In genomic region chr4:126737899-126738526, GRCh38 we compare ENCODE assay signal across 27 cellular contexts.
"Had no signal": no experiment of that assay in that cellular context is flagged by ENCODE, and none has a peak within 500 bp of the region (broad histone marks: within the 10 kb centered on the region; RNA-seq: fewer than 3 reads in every experiment).

No MANE protein-coding gene starts in this region.

- H3K9me3 ChIP-seq: neutrophil, pancreas, prostate gland, right lobe of liver, sigmoid colon, stomach, thoracic aorta, thyroid gland, tibial nerve, upper lobe of left lung, vagina had no signal

- H3K4me3 ChIP-seq: pancreas, prostate gland, right lobe of liver, sigmoid colon, stomach, thoracic aorta, thyroid gland, tibial nerve, upper lobe of left lung, vagina had no signal

- H3K36me3 Mint-ChIP-seq: natural killer cell treated with Interleukin-12 subunit alpha and Interleukin-12 subunit beta and Interleukin-15 and Interleukin-18, amount 100 ng/mL, for 72 hours; stimulated activated effector memory CD8-positive, alpha-beta T cell treated with anti-CD3 and anti-CD28 coated beads, Interleukin-12 subunit alpha, Interleukin-12 subunit beta, amount 100 ng/mL, for 72 hours; stimulated activated naive B cell treated with anti-CD40 and anti-IgM and Interleukin-4, amounts not matched to agents 10 μg/mL and 1 μg/mL and 100 μg/mL, for 72 hours had no signal

- H3K4me1 Mint-ChIP-seq: neural crest cell; stimulated activated effector memory CD8-positive, alpha-beta T cell treated with anti-CD3 and anti-CD28 coated beads, Interleukin-12 subunit alpha, Interleukin-12 subunit beta, amount 100 ng/mL, for 72 hours; stimulated activated naive B cell treated with anti-CD40 and anti-IgM and Interleukin-4, amounts not matched to agents 10 μg/mL and 1 μg/mL and 100 μg/mL, for 72 hours had no signal

- H3K36me3 ChIP-seq: neutrophil, pancreas, prostate gland, right lobe of liver, sigmoid colon, stomach, thoracic aorta, thyroid gland, tibial nerve, upper lobe of left lung, vagina had no signal

- FAIRE-seq: pancreas, small intestine, urothelium cell line had no signal

- H3K4me1 ChIP-seq: pancreas, prostate gland, right lobe of liver, sigmoid colon, stomach, thyroid gland, tibial nerve, upper lobe of left lung, vagina had no signal

- ATAC-seq: natural killer cell treated with Interleukin-12 subunit alpha and Interleukin-12 subunit beta and Interleukin-15 and Interleukin-18, amount 100 ng/mL, for 72 hours; pancreas; right cardiac atrium; stimulated activated effector memory CD8-positive, alpha-beta T cell treated with anti-CD3 and anti-CD28 coated beads, Interleukin-12 subunit alpha, Interleukin-12 subunit beta, amount 100 ng/mL, for 72 hours; stimulated activated naive B cell treated with anti-CD40 and anti-IgM and Interleukin-4, amounts not matched to agents 10 μg/mL and 1 μg/mL and 100 μg/mL, for 72 hours had no signal

- DNase-seq: nephron progenitor cell; nucleus accumbens; pancreas; right cardiac atrium; right lobe of liver; sigmoid colon; small intestine; stimulated activated CD4-positive, alpha-beta T cell treated with anti-CD3 and anti-CD28 coated beads, Interleukin-15, amount 100 ng/mL, for 24 hours; stimulated activated CD4-positive, alpha-beta T cell treated with anti-CD3 and anti-CD28 coated beads, Interleukin-2, amount 100 ng/mL, for 24 hours; stimulated activated CD4-positive, alpha-beta T cell treated with anti-CD3 and anti-CD28 coated beads, Interleukin-2, amount 100 ng/mL, for 48 hours; stimulated activated CD4-positive, alpha-beta T cell treated with anti-CD3 and anti-CD28 coated beads, Interleukin-4, amount 100 ng/mL, for 24 hours; stimulated activated naive B cell treated with anti-CD40 and anti-IgM and Interleukin-4, amounts not matched to agents 10 μg/mL and 1 μg/mL and 100 μg/mL, for 72 hours; stimulated activated naive CD4-positive, alpha-beta T cell treated with Interleukin-2 at 50 U/mL for 16 hours; stomach; thyroid gland; trophoblast cell; upper lobe of left lung had no signal

- H3K27ac Mint-ChIP-seq: natural killer cell treated with Interleukin-12 subunit alpha and Interleukin-12 subunit beta and Interleukin-15 and Interleukin-18, amount 100 ng/mL, for 72 hours; nephron progenitor cell; stimulated activated effector memory CD8-positive, alpha-beta T cell treated with anti-CD3 and anti-CD28 coated beads, Interleukin-12 subunit alpha, Interleukin-12 subunit beta, amount 100 ng/mL, for 72 hours; stimulated activated naive B cell treated with anti-CD40 and anti-IgM and Interleukin-4, amounts not matched to agents 10 μg/mL and 1 μg/mL and 100 μg/mL, for 72 hours; stimulated activated naive CD8-positive, alpha-beta T cell treated with anti-CD3 and anti-CD28 coated beads, Interleukin-15, Interleukin-2, amounts not matched to agents 100 ng/mL and 50 ng/mL, for 24 hours had no signal

- H3K27me3 Mint-ChIP-seq: natural killer cell treated with Interleukin-12 subunit alpha and Interleukin-12 subunit beta and Interleukin-15 and Interleukin-18, amount 100 ng/mL, for 72 hours; stimulated activated naive B cell treated with anti-CD40 and anti-IgM and Interleukin-4, amounts not matched to agents 10 μg/mL and 1 μg/mL and 100 μg/mL, for 72 hours; stimulated activated naive CD8-positive, alpha-beta T cell treated with anti-CD3 and anti-CD28 coated beads, Interleukin-15, Interleukin-2, amounts not matched to agents 100 ng/mL and 50 ng/mL, for 24 hours had no signal

- H3K27ac ChIP-seq: neutrophil, pancreas, prostate gland, right lobe of liver, sigmoid colon, stomach, thoracic aorta, thyroid gland, tibial nerve, upper lobe of left lung, vagina had no signal

- H3K27me3 ChIP-seq: neutrophil, pancreas, right lobe of liver, sigmoid colon, stomach, thyroid gland, tibial nerve, upper lobe of left lung, vagina had no signal

- H3K4me3 Mint-ChIP-seq: natural killer cell treated with Interleukin-12 subunit alpha and Interleukin-12 subunit beta and Interleukin-15 and Interleukin-18, amount 100 ng/mL, for 72 hours; nephron progenitor cell; neural crest cell; stimulated activated effector memory CD8-positive, alpha-beta T cell treated with anti-CD3 and anti-CD28 coated beads, Interleukin-12 subunit alpha, Interleukin-12 subunit beta, amount 100 ng/mL, for 72 hours; stimulated activated naive B cell treated with anti-CD40 and anti-IgM and Interleukin-4, amounts not matched to agents 10 μg/mL and 1 μg/mL and 100 μg/mL, for 72 hours; stimulated activated naive CD8-positive, alpha-beta T cell treated with anti-CD3 and anti-CD28 coated beads, Interleukin-15, Interleukin-2, amounts not matched to agents 100 ng/mL and 50 ng/mL, for 24 hours had no signal

- H3K9me3 Mint-ChIP-seq: nephron progenitor cell, neural crest cell had no signal
